Comparison of ENCODE assay signal across 17 cellular contexts in genomic region chr2:239947361-239948045, GRCh38.
A peak's percentile ranks its signal among the peaks of the same experiment; 100 is the strongest.
DNase-seq lines count a peak whose midpoint lies in the region; ATAC-seq, FAIRE-seq and TF ChIP-seq lines count a peak whose summit lies in the region.
"Had no signal": no experiment of that assay in that cellular context is flagged by ENCODE, and none has a peak within 500 bp of the region (broad histone marks: within the 10 kb centered on the region; RNA-seq: fewer than 3 reads in every experiment).

No MANE protein-coding gene starts in this region.

- peak; percentile 53 for DNase-seq in Right ventricle myocardium inferior (ENCODE audit: missing footprints)
- DNase-seq in right atrium auricular region (ENCODE audit: low spot score) = no peak
- DNase-seq in frontal cortex (ENCODE audit: low spot score in 2 of 2) = peak; percentile 68 to 75
- DNase-seq in neural progenitor cell (ENCODE audit: low spot score) = peak; percentile 35
- DNase-seq in uterus = peak; percentile 2 to 20
- no peak for DNase-seq in NCI-H146 treated with DMSO at 0.1 percent for 48 hours (lab: John Stamatoyannopoulos, UW; ENCODE audit: unreplicated experiment)
- DNase-seq in HPDE6-E6E7 (ENCODE audit: extremely low spot score) = no peak
- DNase-seq: ACHN; DMS153; effector memory CD4-positive, alpha-beta T cell; foreskin keratinocyte; kidney glomerular epithelial cell; NCI-H187 treated with DMSO at 0.1 percent for 48 hours; NCI-H82 had no signal

- H3K4me3 Mint-ChIP-seq in neural progenitor cell = no peak overlapping the region

- H2AFZ ChIP-seq in neural progenitor cell (replicated peaks) = no peak overlapping the region

- H3K36me3 ChIP-seq in right atrium auricular region (no peaks in the 10 kb centered on the region), neural progenitor cell (no peaks in the 10 kb centered on the region), uterus (no peaks in the 10 kb centered on the region)
- H3K36me3 ChIP-seq: ascending aorta, SJSA1 had no signal

- H3K4me1 Mint-ChIP-seq in neural progenitor cell = peaks cover 23% of the 10 kb centered on the region

- TF ChIP-seq POLR2A in uterus (IDR thresholded peaks at IDR 0.05) = no peak

- H3K27ac ChIP-seq in right atrium auricular region = no peak overlapping the region
- H3K27ac ChIP-seq in neural progenitor cell = no peak overlapping the region
- no peak overlapping the region for H3K27ac ChIP-seq in uterus
- H3K27ac ChIP-seq: ascending aorta, foreskin keratinocyte, SJSA1 had no signal

- H3K4me1 ChIP-seq in right atrium auricular region (peaks cover 0 to 8% of the 10 kb centered on the region in 2 donors), neural progenitor cell (no peaks in the 10 kb centered on the region), uterus (peaks cover 0 to under 1% of the 10 kb centered on the region in 2 donors)
- H3K4me1 ChIP-seq: foreskin keratinocyte, SJSA1 had no signal

- H3K79me2 ChIP-seq in neural progenitor cell (ENCODE audit: low read depth) = no peaks in the 10 kb centered on the region

- no peak overlapping the region for H3K27ac Mint-ChIP-seq in neural progenitor cell

- FAIRE-seq in frontal cortex (lab: Jason Lieb, UNC) = no peak

- no peak overlapping the region for H3K9ac ChIP-seq in neural progenitor cell

- H3K27me3 ChIP-seq in right atrium auricular region = no peaks in the 10 kb centered on the region
- no peaks in the 10 kb centered on the region for H3K27me3 ChIP-seq in neural progenitor cell
- H3K27me3 ChIP-seq in uterus = no peaks in the 10 kb centered on the region
- H3K27me3 ChIP-seq: ascending aorta, foreskin keratinocyte, SJSA1 had no signal

- ATAC-seq in Right ventricle myocardium inferior (no peak), HG03045 (IDR thresholded peaks at IDR 0.05; ENCODE audit: unreplicated experiment) (no peak)
- ATAC-seq: foreskin keratinocyte had no signal

- H3K36me3 Mint-ChIP-seq in neural progenitor cell = peaks cover 3% of the 10 kb centered on the region

- no peaks in the 10 kb centered on the region for H4K20me1 ChIP-seq in neural progenitor cell (ENCODE audit: low read depth)

- peaks cover 7% of the 10 kb centered on the region for H3K27me3 Mint-ChIP-seq in neural progenitor cell (ENCODE audit: insufficient read depth, low read depth)

- peaks cover 5% of the 10 kb centered on the region for H3F3A ChIP-seq in neural progenitor cell (ENCODE audit: low read depth)

- H3K4me3 ChIP-seq in right atrium auricular region (no peak overlapping the region), neural progenitor cell (no peak overlapping the region), uterus (no peak overlapping the region)
- H3K4me3 ChIP-seq: ascending aorta, SJSA1 had no signal

- no peak for TF ChIP-seq CTCF in right atrium auricular region (IDR thresholded peaks at IDR 0.05)
- TF ChIP-seq CTCF in neural progenitor cell (IDR thresholded peaks at IDR 0.05) = no peak
- TF ChIP-seq CTCF in uterus (IDR thresholded peaks at IDR 0.05) = no peak

- no peak overlapping the region for H3K4me2 ChIP-seq in neural progenitor cell

- no peaks in the 10 kb centered on the region for H3K9me3 ChIP-seq in right atrium auricular region
- H3K9me3 ChIP-seq in neural progenitor cell (ENCODE audit: low read depth) = no peaks in the 10 kb centered on the region
- H3K9me3 ChIP-seq in uterus = no peaks in the 10 kb centered on the region
- H3K9me3 ChIP-seq: ascending aorta, SJSA1 had no signal

- H3K9me3 Mint-ChIP-seq in neural progenitor cell = no peaks in the 10 kb centered on the region

- intact Hi-C loops in Right ventricle myocardium inferior (cut with DNase I) (no loop called here), uterus (cut with DNase I; ENCODE audit: low total_unique reads) (no loop called here)

Comparison
In these comparisons a context has a peak if more than half of its experiments do, and no peak if none do; other contexts are left out.
1. DNase-seq: peak in Right ventricle myocardium inferior (single experiment), frontal cortex (2 of 2), neural progenitor cell (single experiment) and uterus (2 of 2); none in right atrium auricular region (single experiment), NCI-H146 treated with DMSO at 0.1 percent for 48 hours (single experiment) and HPDE6-E6E7 (single experiment).